8 cellular contexts compared by ENCODE assay signal in genomic region chr6:87922947-87923330, GRCh38.
DNase-seq lines count a peak whose midpoint lies in the region; ATAC-seq and TF ChIP-seq lines count a peak whose summit lies in the region.

No MANE protein-coding gene starts in this region.

- no peaks in the 10 kb centered on the region for H3K36me3 ChIP-seq in neuronal stem cell (replicated peaks in 1 of 2; ENCODE audit: control insufficient read depth in 2 of 2, insufficient read depth in 2 of 2, low read length in 2 of 2)

- H2BK120ac ChIP-seq in neuronal stem cell (ENCODE audit: low read depth, low read length), result no peak overlapping the region

- H2BK12ac ChIP-seq in neuronal stem cell (ENCODE audit: low read length), result no peak overlapping the region

- DNase-seq in activated T-helper 2 cell treated with anti-CD3 and anti-CD28 coated beads, Interferon-gamma antibody, Interleukin-2, Interleukin-4, amounts not matched to agents 10 μg/mL and 5 μg/mL and 100 μg/mL, durations not matched to agents 14 hours and 24 hours and 36 hours (ENCODE audit: low spot score), result no peak
- no peak for DNase-seq in omental fat pad (ENCODE audit: low spot score)
- no peak for DNase-seq in neuronal stem cell (ENCODE audit: low spot score)
- DNase-seq in epidermal melanocyte (ENCODE audit: insufficient read length, low spot score), result no peak
- DNase-seq in HT-29 (ENCODE audit: low spot score), result no peak

- no peak overlapping the region for H4K8ac ChIP-seq in neuronal stem cell (ENCODE audit: low read depth, low read length)

- peaks cover 0 to 2% of the 10 kb centered on the region in 2 donors for H3K4me1 ChIP-seq in neuronal stem cell (ENCODE audit: control insufficient read depth in 2 of 2, insufficient read depth in 1 of 2, low read depth in 1 of 2, low read length in 2 of 2)

- peak overlapping the region; percentile 27 for H3K27ac Mint-ChIP-seq in activated T-helper 2 cell treated with anti-CD3 and anti-CD28 coated beads, Interferon-gamma antibody, Interleukin-2, Interleukin-4, amounts not matched to agents 10 μg/mL and 5 μg/mL and 100 μg/mL, durations not matched to agents 14 hours and 24 hours and 36 hours

- TF ChIP-seq POLR2A in GM18505 (IDR thresholded peaks at IDR 0.05; ENCODE audit: borderline replicate concordance, extremely low read depth, insufficient read depth, insufficient read length), result peak; percentile 2

- no peaks in the 10 kb centered on the region for H3K9me3 ChIP-seq in neuronal stem cell (replicated peaks in 1 of 2; ENCODE audit: control insufficient read depth in 2 of 2, insufficient read depth in 1 of 2, low read depth in 1 of 2, low read length in 2 of 2)

- H3K4me1 Mint-ChIP-seq in activated T-helper 2 cell treated with anti-CD3 and anti-CD28 coated beads, Interferon-gamma antibody, Interleukin-2, Interleukin-4, amounts not matched to agents 10 μg/mL and 5 μg/mL and 100 μg/mL, durations not matched to agents 14 hours and 24 hours and 36 hours (ENCODE audit: low read depth), result peaks cover 22% of the 10 kb centered on the region

- no peaks in the 10 kb centered on the region for H3K36me3 Mint-ChIP-seq in activated T-helper 2 cell treated with anti-CD3 and anti-CD28 coated beads, Interferon-gamma antibody, Interleukin-2, Interleukin-4, amounts not matched to agents 10 μg/mL and 5 μg/mL and 100 μg/mL, durations not matched to agents 14 hours and 24 hours and 36 hours (ENCODE audit: low read depth)

- no peaks in the 10 kb centered on the region for H3K27me3 ChIP-seq in neuronal stem cell (ENCODE audit: control insufficient read depth in 3 of 3, insufficient read depth in 3 of 3, low read depth in 1 of 3, low read length in 3 of 3)

- no CpG with 5 or more reads among the region's 2 CpGs for WGBS in neuronal stem cell (ENCODE audit: extremely low coverage in 2 of 2, insufficient read length in 2 of 2, insufficient replicate concordance in 1 of 2), 2 donors

- H3K18ac ChIP-seq in neuronal stem cell (ENCODE audit: low read length), result no peak overlapping the region

- no peak overlapping the region for H3K27ac ChIP-seq in neuronal stem cell (replicated peaks; ENCODE audit: low read length)

- H3K23ac ChIP-seq in neuronal stem cell (ENCODE audit: low read depth, low read length, poor library complexity), result no peak overlapping the region

- H2BK5ac ChIP-seq in neuronal stem cell (ENCODE audit: low read length), result no peak overlapping the region

- no peak for TF ChIP-seq CTCF in omental fat pad (IDR thresholded peaks at IDR 0.05)

- ATAC-seq in GM18505 (IDR thresholded peaks at IDR 0.05; ENCODE audit: unreplicated experiment) (peak; percentile 69), GM21423 (IDR thresholded peaks at IDR 0.05; ENCODE audit: unreplicated experiment) (peak; percentile 66), HG03558 (IDR thresholded peaks at IDR 0.05; ENCODE audit: extremely low read depth, unreplicated experiment) (peak; percentile 71), omental fat pad (ENCODE audit: low FRiP score) (no peak)

- H4K91ac ChIP-seq in neuronal stem cell (ENCODE audit: low read depth, low read length, poor library complexity), result no peak overlapping the region

- H3K27me3 Mint-ChIP-seq in activated T-helper 2 cell treated with anti-CD3 and anti-CD28 coated beads, Interferon-gamma antibody, Interleukin-2, Interleukin-4, amounts not matched to agents 10 μg/mL and 5 μg/mL and 100 μg/mL, durations not matched to agents 14 hours and 24 hours and 36 hours (ENCODE audit: low read depth), result peaks cover 10% of the 10 kb centered on the region

- no peak overlapping the region for H3K4me2 ChIP-seq in neuronal stem cell (ENCODE audit: insufficient read depth, low read length, poor library complexity, severe bottlenecking)

- H3K79me1 ChIP-seq in neuronal stem cell (ENCODE audit: low read depth, low read length), result no peaks in the 10 kb centered on the region

- H3K14ac ChIP-seq in neuronal stem cell (ENCODE audit: low read length), result no peak overlapping the region

- no peaks in the 10 kb centered on the region for H3K9me3 Mint-ChIP-seq in activated T-helper 2 cell treated with anti-CD3 and anti-CD28 coated beads, Interferon-gamma antibody, Interleukin-2, Interleukin-4, amounts not matched to agents 10 μg/mL and 5 μg/mL and 100 μg/mL, durations not matched to agents 14 hours and 24 hours and 36 hours

- H2AK5ac ChIP-seq in neuronal stem cell (ENCODE audit: low read depth, low read length), result no peak overlapping the region

- H2BK15ac ChIP-seq in neuronal stem cell (ENCODE audit: low read length), result no peak overlapping the region

- no peak overlapping the region for H3K9ac ChIP-seq in neuronal stem cell (ENCODE audit: low read depth, low read length, poor library complexity)

- H2AFZ ChIP-seq in neuronal stem cell (ENCODE audit: low read length), result no peak overlapping the region

- no peak overlapping the region for H3K4ac ChIP-seq in neuronal stem cell (ENCODE audit: low read length)

- H3K4me3 ChIP-seq in neuronal stem cell (ENCODE audit: low read length in 2 of 2), result no peak overlapping the region

- intact Hi-C loops in activated T-helper 2 cell treated with anti-CD3 and anti-CD28 coated beads, Interferon-gamma antibody, Interleukin-2, Interleukin-4, amounts not matched to agents 10 μg/mL and 5 μg/mL and 100 μg/mL, durations not matched to agents 14 hours and 24 hours and 36 hours (cut with micrococcal nuclease), result loop anchor here (2.0 kb wide), 1 partner anchor 14 kb away; no protein-coding TSS in a partner anchor

- H3K4me3 Mint-ChIP-seq in activated T-helper 2 cell treated with anti-CD3 and anti-CD28 coated beads, Interferon-gamma antibody, Interleukin-2, Interleukin-4, amounts not matched to agents 10 μg/mL and 5 μg/mL and 100 μg/mL, durations not matched to agents 14 hours and 24 hours and 36 hours (ENCODE audit: low read depth), result no peak overlapping the region
